In the genomic region with DNA sequence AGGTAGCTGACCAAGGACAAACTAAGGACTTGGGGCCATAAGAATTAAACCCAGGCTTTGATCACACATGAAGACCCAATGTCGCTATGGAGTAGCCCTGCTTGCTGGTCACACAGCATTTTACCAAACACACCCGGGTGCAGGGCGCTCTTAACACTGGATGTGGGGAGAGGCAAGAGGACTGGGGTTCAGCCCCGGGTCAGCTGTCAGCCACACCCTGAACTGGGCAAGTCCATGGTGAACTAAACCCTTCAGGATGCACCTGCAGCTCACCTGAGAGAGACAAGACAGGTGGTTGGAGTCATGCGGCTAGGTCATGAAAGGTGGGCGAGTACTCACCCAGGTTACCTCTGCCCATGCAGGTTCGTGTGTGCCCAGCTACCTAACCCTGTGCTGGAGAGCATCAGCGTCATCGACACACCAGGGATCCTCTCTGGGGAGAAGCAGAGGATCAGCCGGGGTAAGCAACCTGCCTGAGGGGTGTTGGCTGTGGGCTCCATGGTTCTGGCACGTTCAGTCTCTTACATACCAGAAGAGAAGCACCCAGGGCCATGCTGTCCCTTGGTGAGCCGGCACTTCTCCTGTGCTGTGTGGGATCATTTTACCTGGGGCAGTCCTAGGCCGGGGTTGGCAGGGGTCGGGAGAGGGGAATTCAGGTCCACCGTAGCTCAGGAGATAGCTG, we compare ENCODE assay signal across 1 cellular context.
TF ChIP-seq lines count a peak whose summit lies in the region.

No MANE protein-coding gene starts in this region.

TF ChIP-seq in WTC11, 78 proteins besides CTCF, POLR2A, EP300 and RAD21 (continued from another document):
- TF ChIP-seq, protein P1, sequence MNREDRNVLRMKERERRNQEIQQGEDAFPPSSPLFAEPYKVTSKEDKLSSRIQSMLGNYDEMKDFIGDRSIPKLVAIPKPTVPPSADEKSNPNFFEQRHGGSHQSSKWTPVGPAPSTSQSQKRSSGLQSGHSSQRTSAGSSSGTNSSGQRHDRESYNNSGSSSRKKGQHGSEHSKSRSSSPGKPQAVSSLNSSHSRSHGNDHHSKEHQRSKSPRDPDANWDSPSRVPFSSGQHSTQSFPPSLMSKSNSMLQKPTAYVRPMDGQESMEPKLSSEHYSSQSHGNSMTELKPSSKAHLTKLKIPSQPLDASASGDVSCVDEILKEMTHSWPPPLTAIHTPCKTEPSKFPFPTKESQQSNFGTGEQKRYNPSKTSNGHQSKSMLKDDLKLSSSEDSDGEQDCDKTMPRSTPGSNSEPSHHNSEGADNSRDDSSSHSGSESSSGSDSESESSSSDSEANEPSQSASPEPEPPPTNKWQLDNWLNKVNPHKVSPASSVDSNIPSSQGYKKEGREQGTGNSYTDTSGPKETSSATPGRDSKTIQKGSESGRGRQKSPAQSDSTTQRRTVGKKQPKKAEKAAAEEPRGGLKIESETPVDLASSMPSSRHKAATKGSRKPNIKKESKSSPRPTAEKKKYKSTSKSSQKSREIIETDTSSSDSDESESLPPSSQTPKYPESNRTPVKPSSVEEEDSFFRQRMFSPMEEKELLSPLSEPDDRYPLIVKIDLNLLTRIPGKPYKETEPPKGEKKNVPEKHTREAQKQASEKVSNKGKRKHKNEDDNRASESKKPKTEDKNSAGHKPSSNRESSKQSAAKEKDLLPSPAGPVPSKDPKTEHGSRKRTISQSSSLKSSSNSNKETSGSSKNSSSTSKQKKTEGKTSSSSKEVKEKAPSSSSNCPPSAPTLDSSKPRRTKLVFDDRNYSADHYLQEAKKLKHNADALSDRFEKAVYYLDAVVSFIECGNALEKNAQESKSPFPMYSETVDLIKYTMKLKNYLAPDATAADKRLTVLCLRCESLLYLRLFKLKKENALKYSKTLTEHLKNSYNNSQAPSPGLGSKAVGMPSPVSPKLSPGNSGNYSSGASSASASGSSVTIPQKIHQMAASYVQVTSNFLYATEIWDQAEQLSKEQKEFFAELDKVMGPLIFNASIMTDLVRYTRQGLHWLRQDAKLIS (CRISPR knock-in tag; IDR thresholded peaks at IDR 0.05; ENCODE audit: borderline replicate concordance) = no peak
- TF ChIP-seq SMAD3 (CRISPR knock-in tag; IDR thresholded peaks at IDR 0.05; ENCODE audit: borderline replicate concordance) = no peak
- TF ChIP-seq MXD4 (CRISPR knock-in tag; IDR thresholded peaks at IDR 0.05; ENCODE audit: borderline replicate concordance) = no peak
- TF ChIP-seq ZNF423 (CRISPR knock-in tag; IDR thresholded peaks at IDR 0.05) = no peak
